Comparison of ENCODE assay signal across 8 cellular contexts in genomic region chr1:19596719-19597462, GRCh38. TPM values are rescaled to one million over a fixed set of nuclear protein-coding genes. Genes with fewer than 3 reads are reported as not detected.
A peak's percentile ranks its signal among the peaks of the same experiment; 100 is the strongest.
DNase-seq lines count a peak whose midpoint lies in the region; ATAC-seq and TF ChIP-seq lines count a peak whose summit lies in the region.

No MANE protein-coding gene starts in this region.

- intact Hi-C loops in CD4-positive, alpha-beta memory T cell (cut with micrococcal nuclease), result loop anchor here (1.0 to 10.0 kb wide), 5 partner anchors 47 to 352 kb away; partner anchors contain the start of genes CAPZB and NBL1
- intact Hi-C loops in right lobe of liver (cut with DNase I), result loop anchor here in 1 of 2 donors (5.0 kb wide), 1 partner anchor 110 kb away; the partner anchor contains the start of gene CAPZB

- WGBS in right lobe of liver (ENCODE audit: insufficient coverage, low coverage, low lambda C conversion rate, missing lambda C conversion rate), result under 1% methylated on average over 36 of the region's 60 CpGs

- POLR2A ChIA-PET in CD4-positive, alpha-beta memory T cell (lab: Charles Lee; ENCODE audit: partially characterized antibody), result interaction anchor here (0.7 to 5.0 kb wide), 33 partner anchors 10 to 641 kb away, joined by 3 to 72 read pairs (median 5); partner anchors contain the start of genes CAPZB, EMC1, MRTO4 and NBL1
- POLR2A ChIA-PET in activated CD4-positive, alpha-beta memory T cell treated with anti-CD3 and anti-CD28 coated beads, Interleukin-2, amount 10 ng/mL, durations not matched to agents 7 days and 5 days (lab: Charles Lee), result interaction anchor here (0.6 to 4.5 kb wide), 19 partner anchors 11 to 345 kb away, joined by 3 to 44 read pairs (median 5); partner anchors contain the start of genes AKR7A2, CAPZB, EMC1 and MRTO4

- H3K36me3 ChIP-seq in CD4-positive, alpha-beta memory T cell (ENCODE audit: insufficient read depth, low read length), result no peaks in the 10 kb centered on the region
- H3K36me3 ChIP-seq in duodenal mucosa (ENCODE audit: control insufficient read depth in 1 of 2, insufficient read depth in 2 of 2, low read length in 2 of 2) (peaks cover 0 to 7% of the 10 kb centered on the region in 2 donors), right lobe of liver (no peaks in the 10 kb centered on the region)

- H3K36me3 Mint-ChIP-seq in CD4-positive, alpha-beta memory T cell, result peaks cover 4 to 23% of the 10 kb centered on the region in 2 donors
- peaks cover 30% of the 10 kb centered on the region for H3K36me3 Mint-ChIP-seq in activated CD4-positive, alpha-beta memory T cell treated with anti-CD3 and anti-CD28 coated beads, Interleukin-2, amount 10 ng/mL, durations not matched to agents 7 days and 5 days (ENCODE audit: low read depth)

- DNase-seq in CD4-positive, alpha-beta memory T cell, result peak; percentile 97 to 99 (median 98)
- DNase-seq in HK-2 (ENCODE audit: unreplicated experiment) (peak; percentile 98), NCI-H82 treated with DMSO at 0.1 percent for 48 hours (lab: John Stamatoyannopoulos, UW; ENCODE audit: unreplicated experiment) (peak; percentile 96), right lobe of liver (peak; percentile 95 to 97 (median 97))
- peak; percentile 97 for DNase-seq in activated CD4-positive, alpha-beta memory T cell treated with anti-CD3 and anti-CD28 coated beads, Interleukin-2, amount 10 ng/mL, durations not matched to agents 7 days and 5 days
- DNase-seq in stimulated activated CD4-positive, alpha-beta T cell treated with anti-CD3 and anti-CD28 coated beads, Interleukin-4, amount 100 ng/mL, for 24 hours, result peak; percentile 97

- no peaks in the 10 kb centered on the region for H3K9me3 ChIP-seq in CD4-positive, alpha-beta memory T cell (ENCODE audit: control insufficient read depth in 1 of 2, low read length in 2 of 2)
- H3K9me3 ChIP-seq in duodenal mucosa (ENCODE audit: control insufficient read depth in 1 of 2, low read length in 2 of 2) (no peaks in the 10 kb centered on the region), right lobe of liver (no peaks in the 10 kb centered on the region)

- peak overlapping the region; percentile 89 to 100 (median 98) for H3K4me3 Mint-ChIP-seq in CD4-positive, alpha-beta memory T cell
- H3K4me3 Mint-ChIP-seq in activated CD4-positive, alpha-beta memory T cell treated with anti-CD3 and anti-CD28 coated beads, Interleukin-2, amount 10 ng/mL, durations not matched to agents 7 days and 5 days, result peak overlapping the region; percentile 95

- peaks cover 0 to 4% of the 10 kb centered on the region in 2 donors for H3K27me3 Mint-ChIP-seq in CD4-positive, alpha-beta memory T cell
- H3K27me3 Mint-ChIP-seq in activated CD4-positive, alpha-beta memory T cell treated with anti-CD3 and anti-CD28 coated beads, Interleukin-2, amount 10 ng/mL, durations not matched to agents 7 days and 5 days, result no peaks in the 10 kb centered on the region

- H3K4me1 Mint-ChIP-seq in CD4-positive, alpha-beta memory T cell, result peaks cover 33 to 54% (median 44%) of the 10 kb centered on the region in 4 donors
- H3K4me1 Mint-ChIP-seq in activated CD4-positive, alpha-beta memory T cell treated with anti-CD3 and anti-CD28 coated beads, Interleukin-2, amount 10 ng/mL, durations not matched to agents 7 days and 5 days, result peaks cover 49% of the 10 kb centered on the region

- peak overlapping the region; percentile 80 to 96 for H3K9ac ChIP-seq in duodenal mucosa (ENCODE audit: low read depth in 1 of 2, low read length in 2 of 2)

- peak overlapping the region; percentile 98 to 100 (median 100) for H3K27ac Mint-ChIP-seq in CD4-positive, alpha-beta memory T cell
- peak overlapping the region; percentile 99 for H3K27ac Mint-ChIP-seq in activated CD4-positive, alpha-beta memory T cell treated with anti-CD3 and anti-CD28 coated beads, Interleukin-2, amount 10 ng/mL, durations not matched to agents 7 days and 5 days

- peak; percentile 80 for TF ChIP-seq POLR2A in right lobe of liver (IDR thresholded peaks at IDR 0.05)

- H3K4me3 ChIP-seq in CD4-positive, alpha-beta memory T cell (ENCODE audit: low read length in 2 of 2), result peak overlapping the region; percentile 63 to 88
- H3K4me3 ChIP-seq in duodenal mucosa (ENCODE audit: low read depth in 1 of 2, low read length in 2 of 2) (peak overlapping the region; percentile 72 to 80), right lobe of liver (peak overlapping the region; percentile 79 to 92 (median 92))

- H3K4me1 ChIP-seq in CD4-positive, alpha-beta memory T cell (ENCODE audit: insufficient read depth, low read length), result peaks cover 51% of the 10 kb centered on the region
- H3K4me1 ChIP-seq in duodenal mucosa (ENCODE audit: control insufficient read depth in 1 of 2, insufficient read depth in 2 of 2, low read length in 2 of 2), result peaks cover 39 to 41% of the 10 kb centered on the region in 2 donors
- H3K4me1 ChIP-seq in right lobe of liver, result peaks cover 0 to 15% (median 4%) of the 10 kb centered on the region in 4 donors

- CTCF ChIA-PET in CD4-positive, alpha-beta memory T cell (lab: Charles Lee; ENCODE audit: partially characterized antibody), result interaction anchor here (0.8 to 2.9 kb wide), 7 partner anchors 9 to 206 kb away, joined by 3 to 21 read pairs (median 6); no protein-coding TSS in a partner anchor
- CTCF ChIA-PET in activated CD4-positive, alpha-beta memory T cell treated with anti-CD3 and anti-CD28 coated beads, Interleukin-2, amount 10 ng/mL, durations not matched to agents 7 days and 5 days (lab: Charles Lee), result interaction anchor here (0.9 to 2.3 kb wide), 8 partner anchors 11 to 206 kb away, joined by 3 to 7 read pairs (median 5); no protein-coding TSS in a partner anchor

- H3K27ac ChIP-seq in CD4-positive, alpha-beta memory T cell (ENCODE audit: low read depth, low read length), result peak overlapping the region; percentile 100
- H3K27ac ChIP-seq in duodenal mucosa (ENCODE audit: low read depth, low read length) (peak overlapping the region; percentile 86), right lobe of liver (peak overlapping the region; percentile 66 to 88 (median 80))

- no peaks in the 10 kb centered on the region for H3K27me3 ChIP-seq in CD4-positive, alpha-beta memory T cell (ENCODE audit: insufficient read depth, low read length)
- H3K27me3 ChIP-seq in duodenal mucosa (ENCODE audit: control insufficient read depth in 1 of 2, insufficient read depth in 2 of 2, low read length in 2 of 2) (no peaks in the 10 kb centered on the region), right lobe of liver (no peaks in the 10 kb centered on the region)

- no peak for TF ChIP-seq CTCF in right lobe of liver (IDR thresholded peaks at IDR 0.05)

- ATAC-seq in GM19455 (IDR thresholded peaks at IDR 0.05; ENCODE audit: unreplicated experiment) (peak; percentile 80), right lobe of liver (peak; percentile 93 to 96 (median 96))

- H3K9me3 Mint-ChIP-seq in CD4-positive, alpha-beta memory T cell, result peaks cover 0 to 3% (median 0%) of the 10 kb centered on the region in 8 donors
- no peaks in the 10 kb centered on the region for H3K9me3 Mint-ChIP-seq in activated CD4-positive, alpha-beta memory T cell treated with anti-CD3 and anti-CD28 coated beads, Interleukin-2, amount 10 ng/mL, durations not matched to agents 7 days and 5 days

RNA-seq across cellular contexts. Expression of gene NBL1, which starts 47.2 kb away (rescaled TPM):
- total RNA-seq in CD4-positive, alpha-beta memory T cell, result 10 to 100 TPM; 22.8 to 24.6 TPM
- 10 to 100 TPM in 1 of 2 donors, 1 to 10 TPM in 1; 8.9 to 12.0 TPM for polyA plus RNA-seq in CD4-positive, alpha-beta memory T cell
- total RNA-seq in activated CD4-positive, alpha-beta memory T cell treated with anti-CD3 and anti-CD28 coated beads, Interleukin-2, amount 10 ng/mL, durations not matched to agents 7 days and 5 days, result 10 to 100 TPM; 25.4 to 29.8 TPM
- total RNA-seq in right lobe of liver, result 1 to 10 TPM; 2.2 to 5.7 (median 3.4) TPM

Comparison
In these comparisons a context has a peak if more than half of its experiments do, and no peak if none do; other contexts are left out.
1. Peak in every context shown above with its lines: DNase-seq, ATAC-seq, H3K4me3 ChIP-seq and H3K27ac ChIP-seq.